8 cellular contexts compared by ENCODE assay signal in genomic region chr2:196798980-196799379, GRCh38. TPM values are rescaled to one million over a fixed set of nuclear protein-coding genes. Genes with fewer than 3 reads are reported as not detected.
DNase-seq lines count a peak whose midpoint lies in the region; ATAC-seq and TF ChIP-seq lines count a peak whose summit lies in the region.

No MANE protein-coding gene starts in this region.

- no peaks in the 10 kb centered on the region for H4K20me1 ChIP-seq in DND-41 (ENCODE audit: insufficient read depth, low read length)

- H3K36me3 Mint-ChIP-seq in activated T-helper 1 cell treated with anti-CD3 and anti-CD28 coated beads, Interleukin-12 subunit alpha, Interleukin-12 subunit beta, Interleukin-2, Interleukin-4 antibody, amounts not matched to agents 30 ng/mL and 10 ng/mL and 1 ng/mL, durations not matched to agents 14 hours and 24 hours and 36 hours (ENCODE audit: low read depth): peaks cover 20% of the 10 kb centered on the region
- peaks cover 14% of the 10 kb centered on the region in 2 donors for H3K36me3 Mint-ChIP-seq in stimulated activated naive B cell treated with anti-CD40 and anti-IgM and Interleukin-4, amounts not matched to agents 10 μg/mL and 1 μg/mL and 100 μg/mL, for 72 hours

- peaks cover 2% of the 10 kb centered on the region for H3K27me3 Mint-ChIP-seq in activated T-helper 1 cell treated with anti-CD3 and anti-CD28 coated beads, Interleukin-12 subunit alpha, Interleukin-12 subunit beta, Interleukin-2, Interleukin-4 antibody, amounts not matched to agents 30 ng/mL and 10 ng/mL and 1 ng/mL, durations not matched to agents 14 hours and 24 hours and 36 hours (ENCODE audit: insufficient read depth)
- H3K27me3 Mint-ChIP-seq in stimulated activated naive B cell treated with anti-CD40 and anti-IgM and Interleukin-4, amounts not matched to agents 10 μg/mL and 1 μg/mL and 100 μg/mL, for 72 hours: peaks cover 4 to 9% of the 10 kb centered on the region in 2 donors

- H3K9me3 ChIP-seq in DND-41 (ENCODE audit: insufficient read depth, low read length, severe bottlenecking) (no peaks in the 10 kb centered on the region), iPS-20b (ENCODE audit: insufficient read depth, low read depth, low read length) (no peaks in the 10 kb centered on the region)

- 0 out of 3 replicates have a peak, but pooled peaks have one; percentile 1 for ATAC-seq in DND-41 (ENCODE audit: insufficient read depth, low read depth)
- ATAC-seq in HG02623 (IDR thresholded peaks at IDR 0.05; ENCODE audit: unreplicated experiment): peak; percentile 4
- peak; percentile 15 to 17 for ATAC-seq in stimulated activated naive B cell treated with anti-CD40 and anti-IgM and Interleukin-4, amounts not matched to agents 10 μg/mL and 1 μg/mL and 100 μg/mL, for 72 hours (replicated peaks)
- no peak for ATAC-seq in HG03139 (IDR thresholded peaks at IDR 0.05; ENCODE audit: unreplicated experiment)

- peak overlapping the region; percentile 76 for H3K4me2 ChIP-seq in DND-41 (ENCODE audit: insufficient read depth, low read length)

- DNase-seq in DND-41 (no peak), OCI-M2 (lab: John Stamatoyannopoulos, UW; ENCODE audit: unreplicated experiment) (no peak)
- no peak for DNase-seq in activated T-helper 1 cell treated with anti-CD3 and anti-CD28 coated beads, Interleukin-12 subunit alpha, Interleukin-12 subunit beta, Interleukin-2, Interleukin-4 antibody, amounts not matched to agents 30 ng/mL and 10 ng/mL and 1 ng/mL, durations not matched to agents 14 hours and 24 hours and 36 hours (ENCODE audit: low spot score)
- no peak for DNase-seq in stimulated activated naive B cell treated with anti-CD40 and anti-IgM and Interleukin-4, amounts not matched to agents 10 μg/mL and 1 μg/mL and 100 μg/mL, for 72 hours
- DNase-seq in effector CD8-positive, alpha-beta T cell (lab: John Stamatoyannopoulos, UW): no peak

- peak overlapping the region; percentile 77 for H3K9ac ChIP-seq in DND-41 (ENCODE audit: low read depth, low read length)
- peak overlapping the region; percentile 92 for H3K9ac ChIP-seq in iPS-20b (ENCODE audit: low read depth, low read length)

- peaks cover 31% of the 10 kb centered on the region for H3K4me1 Mint-ChIP-seq in activated T-helper 1 cell treated with anti-CD3 and anti-CD28 coated beads, Interleukin-12 subunit alpha, Interleukin-12 subunit beta, Interleukin-2, Interleukin-4 antibody, amounts not matched to agents 30 ng/mL and 10 ng/mL and 1 ng/mL, durations not matched to agents 14 hours and 24 hours and 36 hours (ENCODE audit: low read depth)
- H3K4me1 Mint-ChIP-seq in stimulated activated naive B cell treated with anti-CD40 and anti-IgM and Interleukin-4, amounts not matched to agents 10 μg/mL and 1 μg/mL and 100 μg/mL, for 72 hours: peaks cover 9 to 12% of the 10 kb centered on the region in 2 donors

- H3K9me3 Mint-ChIP-seq in activated T-helper 1 cell treated with anti-CD3 and anti-CD28 coated beads, Interleukin-12 subunit alpha, Interleukin-12 subunit beta, Interleukin-2, Interleukin-4 antibody, amounts not matched to agents 30 ng/mL and 10 ng/mL and 1 ng/mL, durations not matched to agents 14 hours and 24 hours and 36 hours: no peaks in the 10 kb centered on the region
- H3K9me3 Mint-ChIP-seq in stimulated activated naive B cell treated with anti-CD40 and anti-IgM and Interleukin-4, amounts not matched to agents 10 μg/mL and 1 μg/mL and 100 μg/mL, for 72 hours: peaks cover 0 to 4% of the 10 kb centered on the region in 2 donors

- H3K36me3 ChIP-seq in DND-41 (ENCODE audit: insufficient read depth, low read length) (peaks cover 23% of the 10 kb centered on the region), iPS-20b (ENCODE audit: insufficient read depth, low read depth, low read length) (peaks cover 27% of the 10 kb centered on the region)

- TF ChIP-seq CTCF in DND-41 (IDR thresholded peaks at IDR 0.05; ENCODE audit: borderline replicate concordance, extremely low read depth, low read length, poor library complexity, severe bottlenecking): no peak

- H3K4me3 Mint-ChIP-seq in activated T-helper 1 cell treated with anti-CD3 and anti-CD28 coated beads, Interleukin-12 subunit alpha, Interleukin-12 subunit beta, Interleukin-2, Interleukin-4 antibody, amounts not matched to agents 30 ng/mL and 10 ng/mL and 1 ng/mL, durations not matched to agents 14 hours and 24 hours and 36 hours: peak overlapping the region; percentile 96
- H3K4me3 Mint-ChIP-seq in stimulated activated naive B cell treated with anti-CD40 and anti-IgM and Interleukin-4, amounts not matched to agents 10 μg/mL and 1 μg/mL and 100 μg/mL, for 72 hours: peak overlapping the region; percentile 98 to 100

- H3K4me3 ChIP-seq in DND-41 (ENCODE audit: low read depth in 1 of 2, low read length in 2 of 2) (peak overlapping the region; percentile 70 to 88), iPS-20b (ENCODE audit: low read length) (peak overlapping the region; percentile 91)

- intact Hi-C loops in activated T-helper 1 cell treated with anti-CD3 and anti-CD28 coated beads, Interleukin-12 subunit alpha, Interleukin-12 subunit beta, Interleukin-2, Interleukin-4 antibody, amounts not matched to agents 30 ng/mL and 10 ng/mL and 1 ng/mL, durations not matched to agents 14 hours and 24 hours and 36 hours (cut with micrococcal nuclease): loop anchor here (1.0 kb wide), 4 partner anchors 16 to 189 kb away; partner anchors contain the start of gene CCDC150

- peak overlapping the region; percentile 93 for H3K27ac Mint-ChIP-seq in activated T-helper 1 cell treated with anti-CD3 and anti-CD28 coated beads, Interleukin-12 subunit alpha, Interleukin-12 subunit beta, Interleukin-2, Interleukin-4 antibody, amounts not matched to agents 30 ng/mL and 10 ng/mL and 1 ng/mL, durations not matched to agents 14 hours and 24 hours and 36 hours
- peak overlapping the region; percentile 99 for H3K27ac Mint-ChIP-seq in stimulated activated naive B cell treated with anti-CD40 and anti-IgM and Interleukin-4, amounts not matched to agents 10 μg/mL and 1 μg/mL and 100 μg/mL, for 72 hours

- H3K4me1 ChIP-seq in DND-41 (ENCODE audit: insufficient read depth, low read length) (peaks cover 34% of the 10 kb centered on the region), iPS-20b (ENCODE audit: insufficient read depth, low read length) (no peaks in the 10 kb centered on the region)

- H3K79me2 ChIP-seq in DND-41 (ENCODE audit: insufficient read depth, low read length): peaks cover 42% of the 10 kb centered on the region

- peak overlapping the region; percentile 84 for H2AFZ ChIP-seq in DND-41 (ENCODE audit: low read depth, low read length)

- H3K27me3 ChIP-seq in DND-41 (ENCODE audit: insufficient read depth, low read length, poor library complexity): no peaks in the 10 kb centered on the region
- peaks cover 13% of the 10 kb centered on the region; the same call in 1 of the 2 replicates for H3K27me3 ChIP-seq in iPS-20b (ENCODE audit: insufficient read depth, low read length)

- peak overlapping the region; percentile 85 for H3K27ac ChIP-seq in DND-41 (ENCODE audit: low read length)
- peak overlapping the region; percentile 32 for H3K27ac ChIP-seq in iPS-20b (ENCODE audit: low read length)

RNA-seq across cellular contexts. Expression of gene GTF3C3, which starts 0.5 kb away (rescaled TPM):
- 69.5 and 72.2 TPM in 2 replicates for total RNA-seq in activated T-helper 1 cell treated with anti-CD3 and anti-CD28 coated beads, Interleukin-12 subunit alpha, Interleukin-12 subunit beta, Interleukin-2, Interleukin-4 antibody, amounts not matched to agents 30 ng/mL and 10 ng/mL and 1 ng/mL, durations not matched to agents 14 hours and 24 hours and 36 hours

RNA-seq across cellular contexts. Expression of gene C2orf66, which starts 10.2 kb away (rescaled TPM):
- 0.18 and 0.42 TPM in 2 replicates for total RNA-seq in activated T-helper 1 cell treated with anti-CD3 and anti-CD28 coated beads, Interleukin-12 subunit alpha, Interleukin-12 subunit beta, Interleukin-2, Interleukin-4 antibody, amounts not matched to agents 30 ng/mL and 10 ng/mL and 1 ng/mL, durations not matched to agents 14 hours and 24 hours and 36 hours
